In the genomic region with DNA sequence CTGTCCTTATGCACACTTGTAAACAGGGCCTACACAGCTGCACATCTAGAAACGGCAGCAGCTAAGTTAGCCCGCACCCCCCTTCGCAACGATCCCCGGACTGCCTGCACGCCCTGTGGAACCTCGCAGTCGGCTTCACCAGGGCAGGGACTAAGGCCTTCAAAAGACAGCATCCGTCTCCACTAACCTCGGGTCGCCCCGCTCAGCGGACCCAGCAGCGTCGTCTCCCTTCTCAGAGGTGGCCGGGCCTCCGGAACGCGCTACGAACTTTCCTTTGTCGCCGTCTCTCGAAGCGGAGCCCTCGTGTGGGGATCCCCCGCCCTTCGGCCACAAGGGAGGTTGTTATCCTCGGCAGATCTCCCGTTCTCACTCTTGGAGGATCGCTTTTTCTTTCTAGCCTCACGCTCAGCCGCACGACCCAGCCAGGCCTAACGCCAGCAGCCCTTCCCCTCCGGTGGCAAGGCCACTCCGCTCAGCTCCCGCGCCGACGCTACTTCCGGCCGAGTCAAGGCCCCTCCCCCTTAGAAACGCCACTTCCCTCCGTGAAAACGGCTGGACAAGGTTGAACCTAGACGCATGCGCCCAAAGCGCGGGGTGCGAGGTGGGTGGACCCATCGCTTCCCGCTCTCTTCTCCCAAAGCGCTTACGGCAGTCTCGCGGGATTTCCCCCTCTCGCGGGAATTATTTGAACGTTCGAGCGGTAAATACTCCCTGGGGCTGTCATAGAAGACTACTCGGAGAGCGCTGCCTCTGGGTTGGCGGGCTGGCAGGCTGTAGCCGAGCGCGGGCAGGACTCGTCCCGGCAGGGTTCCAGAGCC, we compare ENCODE assay signal across 1 cellular context.
TF ChIP-seq lines count a peak whose summit lies in the region.

A gene (minus strand): TSS at position 498 of the 818 bp plus-strand sequence. CDS start 6,616 bp downstream, outside the sequence.
A gene with protein sequence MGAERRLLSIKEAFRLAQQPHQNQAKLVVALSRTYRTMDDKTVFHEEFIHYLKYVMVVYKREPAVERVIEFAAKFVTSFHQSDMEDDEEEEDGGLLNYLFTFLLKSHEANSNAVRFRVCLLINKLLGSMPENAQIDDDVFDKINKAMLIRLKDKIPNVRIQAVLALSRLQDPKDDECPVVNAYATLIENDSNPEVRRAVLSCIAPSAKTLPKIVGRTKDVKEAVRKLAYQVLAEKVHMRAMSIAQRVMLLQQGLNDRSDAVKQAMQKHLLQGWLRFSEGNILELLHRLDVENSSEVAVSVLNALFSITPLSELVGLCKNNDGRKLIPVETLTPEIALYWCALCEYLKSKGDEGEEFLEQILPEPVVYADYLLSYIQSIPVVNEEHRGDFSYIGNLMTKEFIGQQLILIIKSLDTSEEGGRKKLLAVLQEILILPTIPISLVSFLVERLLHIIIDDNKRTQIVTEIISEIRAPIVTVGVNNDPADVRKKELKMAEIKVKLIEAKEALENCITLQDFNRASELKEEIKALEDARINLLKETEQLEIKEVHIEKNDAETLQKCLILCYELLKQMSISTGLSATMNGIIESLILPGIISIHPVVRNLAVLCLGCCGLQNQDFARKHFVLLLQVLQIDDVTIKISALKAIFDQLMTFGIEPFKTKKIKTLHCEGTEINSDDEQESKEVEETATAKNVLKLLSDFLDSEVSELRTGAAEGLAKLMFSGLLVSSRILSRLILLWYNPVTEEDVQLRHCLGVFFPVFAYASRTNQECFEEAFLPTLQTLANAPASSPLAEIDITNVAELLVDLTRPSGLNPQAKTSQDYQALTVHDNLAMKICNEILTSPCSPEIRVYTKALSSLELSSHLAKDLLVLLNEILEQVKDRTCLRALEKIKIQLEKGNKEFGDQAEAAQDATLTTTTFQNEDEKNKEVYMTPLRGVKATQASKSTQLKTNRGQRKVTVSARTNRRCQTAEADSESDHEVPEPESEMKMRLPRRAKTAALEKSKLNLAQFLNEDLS (plus strand): TSS at position 720 of the 818 bp plus-strand sequence. CDS start 99 bp downstream, outside the sequence.

TF ChIP-seq in K562, 482 proteins besides CTCF, POLR2A, EP300 and RAD21 (continued from another document and continues in another):
- TF ChIP-seq, protein P1, sequence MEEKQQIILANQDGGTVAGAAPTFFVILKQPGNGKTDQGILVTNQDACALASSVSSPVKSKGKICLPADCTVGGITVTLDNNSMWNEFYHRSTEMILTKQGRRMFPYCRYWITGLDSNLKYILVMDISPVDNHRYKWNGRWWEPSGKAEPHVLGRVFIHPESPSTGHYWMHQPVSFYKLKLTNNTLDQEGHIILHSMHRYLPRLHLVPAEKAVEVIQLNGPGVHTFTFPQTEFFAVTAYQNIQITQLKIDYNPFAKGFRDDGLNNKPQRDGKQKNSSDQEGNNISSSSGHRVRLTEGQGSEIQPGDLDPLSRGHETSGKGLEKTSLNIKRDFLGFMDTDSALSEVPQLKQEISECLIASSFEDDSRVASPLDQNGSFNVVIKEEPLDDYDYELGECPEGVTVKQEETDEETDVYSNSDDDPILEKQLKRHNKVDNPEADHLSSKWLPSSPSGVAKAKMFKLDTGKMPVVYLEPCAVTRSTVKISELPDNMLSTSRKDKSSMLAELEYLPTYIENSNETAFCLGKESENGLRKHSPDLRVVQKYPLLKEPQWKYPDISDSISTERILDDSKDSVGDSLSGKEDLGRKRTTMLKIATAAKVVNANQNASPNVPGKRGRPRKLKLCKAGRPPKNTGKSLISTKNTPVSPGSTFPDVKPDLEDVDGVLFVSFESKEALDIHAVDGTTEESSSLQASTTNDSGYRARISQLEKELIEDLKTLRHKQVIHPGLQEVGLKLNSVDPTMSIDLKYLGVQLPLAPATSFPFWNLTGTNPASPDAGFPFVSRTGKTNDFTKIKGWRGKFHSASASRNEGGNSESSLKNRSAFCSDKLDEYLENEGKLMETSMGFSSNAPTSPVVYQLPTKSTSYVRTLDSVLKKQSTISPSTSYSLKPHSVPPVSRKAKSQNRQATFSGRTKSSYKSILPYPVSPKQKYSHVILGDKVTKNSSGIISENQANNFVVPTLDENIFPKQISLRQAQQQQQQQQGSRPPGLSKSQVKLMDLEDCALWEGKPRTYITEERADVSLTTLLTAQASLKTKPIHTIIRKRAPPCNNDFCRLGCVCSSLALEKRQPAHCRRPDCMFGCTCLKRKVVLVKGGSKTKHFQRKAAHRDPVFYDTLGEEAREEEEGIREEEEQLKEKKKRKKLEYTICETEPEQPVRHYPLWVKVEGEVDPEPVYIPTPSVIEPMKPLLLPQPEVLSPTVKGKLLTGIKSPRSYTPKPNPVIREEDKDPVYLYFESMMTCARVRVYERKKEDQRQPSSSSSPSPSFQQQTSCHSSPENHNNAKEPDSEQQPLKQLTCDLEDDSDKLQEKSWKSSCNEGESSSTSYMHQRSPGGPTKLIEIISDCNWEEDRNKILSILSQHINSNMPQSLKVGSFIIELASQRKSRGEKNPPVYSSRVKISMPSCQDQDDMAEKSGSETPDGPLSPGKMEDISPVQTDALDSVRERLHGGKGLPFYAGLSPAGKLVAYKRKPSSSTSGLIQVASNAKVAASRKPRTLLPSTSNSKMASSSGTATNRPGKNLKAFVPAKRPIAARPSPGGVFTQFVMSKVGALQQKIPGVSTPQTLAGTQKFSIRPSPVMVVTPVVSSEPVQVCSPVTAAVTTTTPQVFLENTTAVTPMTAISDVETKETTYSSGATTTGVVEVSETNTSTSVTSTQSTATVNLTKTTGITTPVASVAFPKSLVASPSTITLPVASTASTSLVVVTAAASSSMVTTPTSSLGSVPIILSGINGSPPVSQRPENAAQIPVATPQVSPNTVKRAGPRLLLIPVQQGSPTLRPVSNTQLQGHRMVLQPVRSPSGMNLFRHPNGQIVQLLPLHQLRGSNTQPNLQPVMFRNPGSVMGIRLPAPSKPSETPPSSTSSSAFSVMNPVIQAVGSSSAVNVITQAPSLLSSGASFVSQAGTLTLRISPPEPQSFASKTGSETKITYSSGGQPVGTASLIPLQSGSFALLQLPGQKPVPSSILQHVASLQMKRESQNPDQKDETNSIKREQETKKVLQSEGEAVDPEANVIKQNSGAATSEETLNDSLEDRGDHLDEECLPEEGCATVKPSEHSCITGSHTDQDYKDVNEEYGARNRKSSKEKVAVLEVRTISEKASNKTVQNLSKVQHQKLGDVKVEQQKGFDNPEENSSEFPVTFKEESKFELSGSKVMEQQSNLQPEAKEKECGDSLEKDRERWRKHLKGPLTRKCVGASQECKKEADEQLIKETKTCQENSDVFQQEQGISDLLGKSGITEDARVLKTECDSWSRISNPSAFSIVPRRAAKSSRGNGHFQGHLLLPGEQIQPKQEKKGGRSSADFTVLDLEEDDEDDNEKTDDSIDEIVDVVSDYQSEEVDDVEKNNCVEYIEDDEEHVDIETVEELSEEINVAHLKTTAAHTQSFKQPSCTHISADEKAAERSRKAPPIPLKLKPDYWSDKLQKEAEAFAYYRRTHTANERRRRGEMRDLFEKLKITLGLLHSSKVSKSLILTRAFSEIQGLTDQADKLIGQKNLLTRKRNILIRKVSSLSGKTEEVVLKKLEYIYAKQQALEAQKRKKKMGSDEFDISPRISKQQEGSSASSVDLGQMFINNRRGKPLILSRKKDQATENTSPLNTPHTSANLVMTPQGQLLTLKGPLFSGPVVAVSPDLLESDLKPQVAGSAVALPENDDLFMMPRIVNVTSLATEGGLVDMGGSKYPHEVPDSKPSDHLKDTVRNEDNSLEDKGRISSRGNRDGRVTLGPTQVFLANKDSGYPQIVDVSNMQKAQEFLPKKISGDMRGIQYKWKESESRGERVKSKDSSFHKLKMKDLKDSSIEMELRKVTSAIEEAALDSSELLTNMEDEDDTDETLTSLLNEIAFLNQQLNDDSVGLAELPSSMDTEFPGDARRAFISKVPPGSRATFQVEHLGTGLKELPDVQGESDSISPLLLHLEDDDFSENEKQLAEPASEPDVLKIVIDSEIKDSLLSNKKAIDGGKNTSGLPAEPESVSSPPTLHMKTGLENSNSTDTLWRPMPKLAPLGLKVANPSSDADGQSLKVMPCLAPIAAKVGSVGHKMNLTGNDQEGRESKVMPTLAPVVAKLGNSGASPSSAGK (IDR thresholded peaks at IDR 0.05), result peak; percentile 91
- no peak for TF ChIP-seq ZKSCAN3 (CRISPR knock-in tag; IDR thresholded peaks at IDR 0.05)
- TF ChIP-seq, protein P2, sequence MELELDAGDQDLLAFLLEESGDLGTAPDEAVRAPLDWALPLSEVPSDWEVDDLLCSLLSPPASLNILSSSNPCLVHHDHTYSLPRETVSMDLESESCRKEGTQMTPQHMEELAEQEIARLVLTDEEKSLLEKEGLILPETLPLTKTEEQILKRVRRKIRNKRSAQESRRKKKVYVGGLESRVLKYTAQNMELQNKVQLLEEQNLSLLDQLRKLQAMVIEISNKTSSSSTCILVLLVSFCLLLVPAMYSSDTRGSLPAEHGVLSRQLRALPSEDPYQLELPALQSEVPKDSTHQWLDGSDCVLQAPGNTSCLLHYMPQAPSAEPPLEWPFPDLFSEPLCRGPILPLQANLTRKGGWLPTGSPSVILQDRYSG (tag; conservative IDR thresholded peaks at IDR 0.05; ENCODE audit: low read depth), result no peak
- TF ChIP-seq PHF20 (IDR thresholded peaks at IDR 0.05; ENCODE audit: partially characterized antibody), result peak; percentile 76
- TF ChIP-seq, protein P3, sequence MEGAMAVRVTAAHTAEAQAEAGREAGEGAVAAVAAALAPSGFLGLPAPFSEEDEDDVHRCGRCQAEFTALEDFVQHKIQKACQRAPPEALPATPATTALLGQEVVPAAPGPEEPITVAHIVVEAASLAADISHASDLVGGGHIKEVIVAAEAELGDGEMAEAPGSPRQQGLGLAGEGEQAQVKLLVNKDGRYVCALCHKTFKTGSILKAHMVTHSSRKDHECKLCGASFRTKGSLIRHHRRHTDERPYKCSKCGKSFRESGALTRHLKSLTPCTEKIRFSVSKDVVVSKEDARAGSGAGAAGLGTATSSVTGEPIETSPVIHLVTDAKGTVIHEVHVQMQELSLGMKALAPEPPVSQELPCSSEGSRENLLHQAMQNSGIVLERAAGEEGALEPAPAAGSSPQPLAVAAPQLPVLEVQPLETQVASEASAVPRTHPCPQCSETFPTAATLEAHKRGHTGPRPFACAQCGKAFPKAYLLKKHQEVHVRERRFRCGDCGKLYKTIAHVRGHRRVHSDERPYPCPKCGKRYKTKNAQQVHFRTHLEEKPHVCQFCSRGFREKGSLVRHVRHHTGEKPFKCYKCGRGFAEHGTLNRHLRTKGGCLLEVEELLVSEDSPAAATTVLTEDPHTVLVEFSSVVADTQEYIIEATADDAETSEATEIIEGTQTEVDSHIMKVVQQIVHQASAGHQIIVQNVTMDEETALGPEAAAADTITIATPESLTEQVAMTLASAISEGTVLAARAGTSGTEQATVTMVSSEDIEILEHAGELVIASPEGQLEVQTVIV (CRISPR knock-in tag; IDR thresholded peaks at IDR 0.05; ENCODE audit: borderline replicate concordance), result no peak
- TF ChIP-seq, protein P4, sequence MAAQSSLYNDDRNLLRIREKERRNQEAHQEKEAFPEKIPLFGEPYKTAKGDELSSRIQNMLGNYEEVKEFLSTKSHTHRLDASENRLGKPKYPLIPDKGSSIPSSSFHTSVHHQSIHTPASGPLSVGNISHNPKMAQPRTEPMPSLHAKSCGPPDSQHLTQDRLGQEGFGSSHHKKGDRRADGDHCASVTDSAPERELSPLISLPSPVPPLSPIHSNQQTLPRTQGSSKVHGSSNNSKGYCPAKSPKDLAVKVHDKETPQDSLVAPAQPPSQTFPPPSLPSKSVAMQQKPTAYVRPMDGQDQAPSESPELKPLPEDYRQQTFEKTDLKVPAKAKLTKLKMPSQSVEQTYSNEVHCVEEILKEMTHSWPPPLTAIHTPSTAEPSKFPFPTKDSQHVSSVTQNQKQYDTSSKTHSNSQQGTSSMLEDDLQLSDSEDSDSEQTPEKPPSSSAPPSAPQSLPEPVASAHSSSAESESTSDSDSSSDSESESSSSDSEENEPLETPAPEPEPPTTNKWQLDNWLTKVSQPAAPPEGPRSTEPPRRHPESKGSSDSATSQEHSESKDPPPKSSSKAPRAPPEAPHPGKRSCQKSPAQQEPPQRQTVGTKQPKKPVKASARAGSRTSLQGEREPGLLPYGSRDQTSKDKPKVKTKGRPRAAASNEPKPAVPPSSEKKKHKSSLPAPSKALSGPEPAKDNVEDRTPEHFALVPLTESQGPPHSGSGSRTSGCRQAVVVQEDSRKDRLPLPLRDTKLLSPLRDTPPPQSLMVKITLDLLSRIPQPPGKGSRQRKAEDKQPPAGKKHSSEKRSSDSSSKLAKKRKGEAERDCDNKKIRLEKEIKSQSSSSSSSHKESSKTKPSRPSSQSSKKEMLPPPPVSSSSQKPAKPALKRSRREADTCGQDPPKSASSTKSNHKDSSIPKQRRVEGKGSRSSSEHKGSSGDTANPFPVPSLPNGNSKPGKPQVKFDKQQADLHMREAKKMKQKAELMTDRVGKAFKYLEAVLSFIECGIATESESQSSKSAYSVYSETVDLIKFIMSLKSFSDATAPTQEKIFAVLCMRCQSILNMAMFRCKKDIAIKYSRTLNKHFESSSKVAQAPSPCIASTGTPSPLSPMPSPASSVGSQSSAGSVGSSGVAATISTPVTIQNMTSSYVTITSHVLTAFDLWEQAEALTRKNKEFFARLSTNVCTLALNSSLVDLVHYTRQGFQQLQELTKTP (IDR thresholded peaks at IDR 0.05; ENCODE audit: low read depth in 1 of 2, partially characterized antibody in 2 of 2), result no peak
- TF ChIP-seq ZNF253 (CRISPR knock-in tag; conservative IDR thresholded peaks at IDR 0.05), result no peak
- TF ChIP-seq ZBED1 (IDR thresholded peaks at IDR 0.05), result no peak
- TF ChIP-seq PHB2 (IDR thresholded peaks at IDR 0.05; ENCODE audit: low read depth), result no peak
- no peak for TF ChIP-seq ZNF174 (CRISPR knock-in tag; IDR thresholded peaks at IDR 0.05)
- TF ChIP-seq, protein P5, sequence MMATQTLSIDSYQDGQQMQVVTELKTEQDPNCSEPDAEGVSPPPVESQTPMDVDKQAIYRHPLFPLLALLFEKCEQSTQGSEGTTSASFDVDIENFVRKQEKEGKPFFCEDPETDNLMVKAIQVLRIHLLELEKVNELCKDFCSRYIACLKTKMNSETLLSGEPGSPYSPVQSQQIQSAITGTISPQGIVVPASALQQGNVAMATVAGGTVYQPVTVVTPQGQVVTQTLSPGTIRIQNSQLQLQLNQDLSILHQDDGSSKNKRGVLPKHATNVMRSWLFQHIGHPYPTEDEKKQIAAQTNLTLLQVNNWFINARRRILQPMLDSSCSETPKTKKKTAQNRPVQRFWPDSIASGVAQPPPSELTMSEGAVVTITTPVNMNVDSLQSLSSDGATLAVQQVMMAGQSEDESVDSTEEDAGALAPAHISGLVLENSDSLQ (IDR thresholded peaks at IDR 0.05), result peak; percentile 61
- no peak for TF ChIP-seq ILK (tag; IDR thresholded peaks at IDR 0.05; ENCODE audit: borderline replicate concordance, low read depth)
- TF ChIP-seq, protein P6, sequence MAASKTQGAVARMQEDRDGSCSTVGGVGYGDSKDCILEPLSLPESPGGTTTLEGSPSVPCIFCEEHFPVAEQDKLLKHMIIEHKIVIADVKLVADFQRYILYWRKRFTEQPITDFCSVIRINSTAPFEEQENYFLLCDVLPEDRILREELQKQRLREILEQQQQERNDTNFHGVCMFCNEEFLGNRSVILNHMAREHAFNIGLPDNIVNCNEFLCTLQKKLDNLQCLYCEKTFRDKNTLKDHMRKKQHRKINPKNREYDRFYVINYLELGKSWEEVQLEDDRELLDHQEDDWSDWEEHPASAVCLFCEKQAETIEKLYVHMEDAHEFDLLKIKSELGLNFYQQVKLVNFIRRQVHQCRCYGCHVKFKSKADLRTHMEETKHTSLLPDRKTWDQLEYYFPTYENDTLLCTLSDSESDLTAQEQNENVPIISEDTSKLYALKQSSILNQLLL (CRISPR knock-in tag; IDR thresholded peaks at IDR 0.05; ENCODE audit: borderline replicate concordance), result no peak
- no peak for TF ChIP-seq FOXA1 (IDR thresholded peaks at IDR 0.05; ENCODE audit: borderline replicate concordance)
- TF ChIP-seq, protein P7, sequence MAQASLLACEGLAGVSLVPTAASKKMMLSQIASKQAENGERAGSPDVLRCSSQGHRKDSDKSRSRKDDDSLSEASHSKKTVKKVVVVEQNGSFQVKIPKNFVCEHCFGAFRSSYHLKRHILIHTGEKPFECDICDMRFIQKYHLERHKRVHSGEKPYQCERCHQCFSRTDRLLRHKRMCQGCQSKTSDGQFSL (CRISPR knock-in tag; IDR thresholded peaks at IDR 0.05), result peak; percentile 87
- TF ChIP-seq, protein P7 (tag; IDR thresholded peaks at IDR 0.05), result 0 out of 4 replicates have a peak, but pooled peaks of 1 of the 2 experiments have one; percentile 41
